In genomic region chr2:151289972-151290335, GRCh38 we compare ENCODE assay signal across 8 cellular contexts. TPM values are rescaled to one million over a fixed set of nuclear protein-coding genes. Genes with fewer than 3 reads are reported as not detected.
DNase-seq lines count a peak whose midpoint lies in the region; ATAC-seq, FAIRE-seq and TF ChIP-seq lines count a peak whose summit lies in the region.

No MANE protein-coding gene starts in this region.

- no peak for FAIRE-seq in RCC 7860 (lab: Jason Lieb, UNC)

- H3K9me3 ChIP-seq in Caco-2: no peaks in the 10 kb centered on the region

- POLR2A ChIA-PET in Caco-2 (lab: Charles Lee): interaction anchor here (0.7 to 1.6 kb wide), 2 partner anchors 33 to 120 kb away, joined by 4 to 15 read pairs; partner anchors contain the start of gene RIF1

- H3K27me3 ChIP-seq in Caco-2 (replicated peaks; ENCODE audit: control insufficient read depth, insufficient read depth, low read length): no peaks in the 10 kb centered on the region

- H3K36me3 ChIP-seq in Caco-2 (ENCODE audit: control insufficient read depth, insufficient read depth, low read length): no peaks in the 10 kb centered on the region

- DNase-seq in Caco-2 (peak in 1 of 2 experiments; percentile 19), fibroblast of mammary gland (ENCODE audit: low read depth) (peak; percentile 71), osteocyte (ENCODE audit: extremely low spot score, unreplicated experiment) (no peak), RCC 7860 (ENCODE audit: low spot score) (no peak), NCI-H1417 treated with DMSO at 0.1 percent for 48 hours (lab: John Stamatoyannopoulos, UW) (no peak)
- peak; percentile 2 to 18 for DNase-seq in activated CD4-positive, alpha-beta T cell treated with anti-CD3 and anti-CD28 coated beads, Interleukin-2, amount 50 U/mL, for 24 hours (ENCODE audit: low read depth in 1 of 2, low spot score in 1 of 2)

- H3K9me3 Mint-ChIP-seq in Caco-2 (ENCODE audit: unreplicated experiment): no peaks in the 10 kb centered on the region
- H3K9me3 Mint-ChIP-seq in osteocyte (ENCODE audit: unreplicated experiment): no peaks in the 10 kb centered on the region

- H3K27ac Mint-ChIP-seq in Caco-2 (ENCODE audit: unreplicated experiment): peak overlapping the region; percentile 63
- peak overlapping the region; percentile 94 for H3K27ac Mint-ChIP-seq in osteocyte (ENCODE audit: unreplicated experiment)

- CTCF ChIA-PET in Caco-2 (lab: Charles Lee): no interaction called here

- no peaks in the 10 kb centered on the region for H3K4me1 ChIP-seq in Caco-2

- intact Hi-C loops in Caco-2 (cut with micrococcal nuclease; ENCODE audit: unreplicated experiment): no loop called here

- TF ChIP-seq CTCF in Caco-2 (IDR thresholded peaks at IDR 0.05; ENCODE audit: insufficient read depth in 1 of 2, low read depth in 1 of 2, low read length in 1 of 2, severe bottlenecking in 1 of 2, unreplicated experiment in 1 of 2): no peak
- no peak for TF ChIP-seq CTCF in fibroblast of mammary gland (conservative IDR thresholded peaks at IDR 0.05; ENCODE audit: control insufficient read depth, insufficient read depth, low read depth, low read length)
- TF ChIP-seq CTCF in osteocyte (IDR thresholded peaks at IDR 0.05): no peak

- no peaks in the 10 kb centered on the region for H3K36me3 Mint-ChIP-seq in Caco-2 (ENCODE audit: insufficient read depth, unreplicated experiment)
- no peaks in the 10 kb centered on the region for H3K36me3 Mint-ChIP-seq in osteocyte (ENCODE audit: unreplicated experiment)

- H3K27me3 Mint-ChIP-seq in Caco-2 (ENCODE audit: insufficient read depth, unreplicated experiment) (peaks cover 4% of the 10 kb centered on the region), osteocyte (ENCODE audit: unreplicated experiment) (no peaks in the 10 kb centered on the region)

- peak overlapping the region; percentile 77 for H3K4me3 ChIP-seq in Caco-2 (ENCODE audit: low read depth, low read length)
- peak overlapping the region; percentile 76 for H3K4me3 ChIP-seq in fibroblast of mammary gland (ENCODE audit: control insufficient read depth, low read depth, low read length)

- H3K4me3 Mint-ChIP-seq in Caco-2 (ENCODE audit: unreplicated experiment) (peak overlapping the region; percentile 74), osteocyte (ENCODE audit: unreplicated experiment) (peak overlapping the region; percentile 75)

- no peaks in the 10 kb centered on the region for H3K4me1 Mint-ChIP-seq in Caco-2 (ENCODE audit: low read depth, unreplicated experiment)
- H3K4me1 Mint-ChIP-seq in osteocyte (ENCODE audit: unreplicated experiment): peaks cover 26% of the 10 kb centered on the region

- ATAC-seq in GM19372 (IDR thresholded peaks at IDR 0.05; ENCODE audit: low read depth, unreplicated experiment) (peak; percentile 16), HG03378 (IDR thresholded peaks at IDR 0.05; ENCODE audit: unreplicated experiment) (peak; percentile 32)

- TSS peak; percentile 24 for BruUV-seq in Caco-2 (replicated peaks; lab: Mats Ljungman, UMichigan)

RNA-seq across cellular contexts. Expression of gene NMI, which starts 0.5 kb away (rescaled TPM):
- total RNA-seq in Caco-2 (2022): 5.1 and 5.4 TPM in 2 replicates
- 16.2 and 17.2 TPM in 2 replicates for total RNA-seq in osteocyte

RNA-seq across cellular contexts. Expression of gene RBM43, which starts 28.3 kb away (rescaled TPM):
- 1.4 and 1.6 TPM in 2 replicates for total RNA-seq in Caco-2 (2022)
- 5.0 and 6.9 TPM in 2 replicates for total RNA-seq in osteocyte

Comparison
In these comparisons a context has a peak if more than half of its experiments do, and no peak if none do; other contexts are left out.
1. DNase-seq: peak in activated CD4-positive, alpha-beta T cell treated with anti-CD3 and anti-CD28 coated beads, Interleukin-2, amount 50 U/mL, for 24 hours (2 of 2) and fibroblast of mammary gland (single experiment); none in osteocyte (single experiment), RCC 7860 (single experiment) and NCI-H1417 treated with DMSO at 0.1 percent for 48 hours (single experiment).